ENCODE assay signal across 18 cellular contexts in genomic region chr9:116112236-116112635, GRCh38. TPM values are rescaled to one million over a fixed set of nuclear protein-coding genes. Genes with fewer than 3 reads are reported as not detected.
DNase-seq lines count a peak whose midpoint lies in the region; ATAC-seq, FAIRE-seq and TF ChIP-seq lines count a peak whose summit lies in the region.
"Had no signal": no experiment of that assay in that cellular context is flagged by ENCODE, and none has a peak within 500 bp of the region (broad histone marks: within the 10 kb centered on the region; RNA-seq: fewer than 3 reads in every experiment).

No MANE protein-coding gene starts in this region.

- H3K27ac ChIP-seq in MM.1S (ENCODE audit: low read length), result no peak overlapping the region
- H3K27ac ChIP-seq in osteoblast (ENCODE audit: low read depth, low read length), result no peak overlapping the region
- H3K27ac ChIP-seq: esophagus squamous epithelium, prostate gland, thyroid gland had no signal

- H3K9me3 ChIP-seq in MM.1S (replicated peaks; ENCODE audit: insufficient read depth, low read length) (no peaks in the 10 kb centered on the region), osteoblast (ENCODE audit: low read depth, low read length) (no peaks in the 10 kb centered on the region)
- H3K9me3 ChIP-seq: esophagus squamous epithelium, prostate gland, thyroid gland had no signal

- no peak for FAIRE-seq in GM12892 (lab: Jason Lieb, UNC)

- H3K9ac ChIP-seq in MM.1S (ENCODE audit: low read length), result no peak overlapping the region

- no peaks in the 10 kb centered on the region for H3K36me3 Mint-ChIP-seq in endothelial cell (ENCODE audit: low read depth, unreplicated experiment)
- H3K36me3 Mint-ChIP-seq: activated CD8-positive, alpha-beta memory T cell treated with anti-CD3 and anti-CD28 coated beads, Interleukin-2, amount 10 ng/mL, durations not matched to agents 7 days and 5 days had no signal

- H2AFZ ChIP-seq in MM.1S (ENCODE audit: low read length) (no peak overlapping the region), osteoblast (ENCODE audit: low read length) (no peak overlapping the region)

- H3K36me3 ChIP-seq in MM.1S (replicated peaks; ENCODE audit: insufficient read depth, low read length) (no peaks in the 10 kb centered on the region), osteoblast (ENCODE audit: insufficient read depth, low read length) (no peaks in the 10 kb centered on the region)
- H3K36me3 ChIP-seq: esophagus squamous epithelium, prostate gland, thyroid gland had no signal

- H3K27ac Mint-ChIP-seq in endothelial cell (ENCODE audit: unreplicated experiment), result no peak overlapping the region
- H3K27ac Mint-ChIP-seq: activated CD8-positive, alpha-beta memory T cell treated with anti-CD3 and anti-CD28 coated beads, Interleukin-2, amount 10 ng/mL, durations not matched to agents 7 days and 5 days; T-helper 2 cell treated with Interferon-gamma antibody and Interleukin-4, amounts not matched to agents 5 μg/mL and 100 μg/mL, for 36 hours had no signal

- H3K79me2 ChIP-seq in MM.1S (ENCODE audit: low read length), result no peaks in the 10 kb centered on the region
- H3K79me2 ChIP-seq in osteoblast (ENCODE audit: insufficient read depth, low read length), result no peaks in the 10 kb centered on the region

- H3K27me3 ChIP-seq in MM.1S (replicated peaks; ENCODE audit: insufficient read depth, low read length) (no peaks in the 10 kb centered on the region), osteoblast (ENCODE audit: insufficient read depth, low read length) (no peaks in the 10 kb centered on the region)
- H3K27me3 ChIP-seq: esophagus squamous epithelium, thyroid gland had no signal

- H3F3A ChIP-seq in MM.1S (ENCODE audit: insufficient read depth, low read length), result no peaks in the 10 kb centered on the region

- no peaks in the 10 kb centered on the region for H3K4me1 Mint-ChIP-seq in endothelial cell (ENCODE audit: unreplicated experiment)
- H3K4me1 Mint-ChIP-seq: activated CD8-positive, alpha-beta memory T cell treated with anti-CD3 and anti-CD28 coated beads, Interleukin-2, amount 10 ng/mL, durations not matched to agents 7 days and 5 days had no signal

- peak; percentile 29 for DNase-seq in DMS 273 (lab: John Stamatoyannopoulos, UW; ENCODE audit: unreplicated experiment)
- no peak for DNase-seq in DMS 273 treated with DMSO at 0.1 percent for 48 hours (lab: John Stamatoyannopoulos, UW)
- no peak for DNase-seq in MM.1S
- no peak for DNase-seq in endothelial cell (ENCODE audit: low spot score)
- peak; percentile 10 for DNase-seq in osteoblast (ENCODE audit: insufficient read length, low spot score, missing footprints)
- no peak for DNase-seq in GM12892 (ENCODE audit: insufficient read length)
- DNase-seq in SK-N-DZ (ENCODE audit: low spot score), result no peak
- DNase-seq: 8988T; activated CD8-positive, alpha-beta memory T cell treated with anti-CD3 and anti-CD28 coated beads, Interleukin-2, amount 10 ng/mL, durations not matched to agents 7 days and 5 days; amniotic stem cell; esophagus squamous epithelium; left ventricle myocardium superior; MV-4-11; NK-92 treated with Interleukin-12 subunit alpha and Interleukin-12 subunit beta, amount 100 ng/mL, for 24 hours; thyroid gland had no signal

- TF ChIP-seq CTCF in MM.1S (IDR thresholded peaks at IDR 0.05; ENCODE audit: low read length) (peak; percentile 19), endothelial cell (IDR thresholded peaks at IDR 0.05; ENCODE audit: unreplicated experiment) (peak; percentile 45), osteoblast (IDR thresholded peaks at IDR 0.05; ENCODE audit: extremely low read depth, low read depth, low read length) (peak; percentile 44)

- no peaks in the 10 kb centered on the region for H3K9me2 ChIP-seq in MM.1S (replicated peaks; ENCODE audit: insufficient read depth, low read length)

- no peaks in the 10 kb centered on the region for H3K27me3 Mint-ChIP-seq in endothelial cell (ENCODE audit: unreplicated experiment)
- H3K27me3 Mint-ChIP-seq: activated CD8-positive, alpha-beta memory T cell treated with anti-CD3 and anti-CD28 coated beads, Interleukin-2, amount 10 ng/mL, durations not matched to agents 7 days and 5 days had no signal

- no peak for TF ChIP-seq POLR2A in GM12892 (IDR thresholded peaks at IDR 0.05; ENCODE audit: low read depth, low read length)

- no peak overlapping the region for H3K4me3 ChIP-seq in MM.1S (ENCODE audit: low read length)
- H3K4me3 ChIP-seq in osteoblast (ENCODE audit: insufficient read depth, low read length), result no peak overlapping the region
- H3K4me3 ChIP-seq: esophagus squamous epithelium, prostate gland, thyroid gland had no signal

- no peak for ATAC-seq in HG02678 (IDR thresholded peaks at IDR 0.05; ENCODE audit: unreplicated experiment)
- ATAC-seq: activated CD8-positive, alpha-beta memory T cell treated with anti-CD3 and anti-CD28 coated beads, Interleukin-2, amount 10 ng/mL, durations not matched to agents 7 days and 5 days; left ventricle myocardium superior had no signal

- no peak overlapping the region for H3K4me2 ChIP-seq in MM.1S (ENCODE audit: low read depth, low read length)
- H3K4me2 ChIP-seq in osteoblast (ENCODE audit: insufficient read depth, low read length), result no peak overlapping the region

- no peaks in the 10 kb centered on the region for H3K9me3 Mint-ChIP-seq in endothelial cell (ENCODE audit: unreplicated experiment)
- H3K9me3 Mint-ChIP-seq: T-helper 2 cell treated with Interferon-gamma antibody and Interleukin-4, amounts not matched to agents 5 μg/mL and 100 μg/mL, for 36 hours had no signal

- H3K4me1 ChIP-seq in MM.1S (ENCODE audit: low read length) (no peaks in the 10 kb centered on the region), osteoblast (ENCODE audit: insufficient read depth, low read length) (peaks cover 10% of the 10 kb centered on the region)
- H3K4me1 ChIP-seq: esophagus squamous epithelium, prostate gland, thyroid gland had no signal

- H3K4me3 Mint-ChIP-seq in endothelial cell (ENCODE audit: unreplicated experiment), result no peak overlapping the region
- H3K4me3 Mint-ChIP-seq: activated CD8-positive, alpha-beta memory T cell treated with anti-CD3 and anti-CD28 coated beads, Interleukin-2, amount 10 ng/mL, durations not matched to agents 7 days and 5 days; T-helper 2 cell treated with Interferon-gamma antibody and Interleukin-4, amounts not matched to agents 5 μg/mL and 100 μg/mL, for 36 hours had no signal

- no peaks in the 10 kb centered on the region for H4K20me1 ChIP-seq in MM.1S (ENCODE audit: insufficient read depth, low read length)
- H4K20me1 ChIP-seq in osteoblast (ENCODE audit: insufficient read depth, low read length), result no peaks in the 10 kb centered on the region

RNA-seq across cellular contexts. Expression of gene PAPPA, which starts 41.4 kb away (rescaled TPM):
- total RNA-seq in endothelial cell (ENCODE audit: unreplicated experiment) (1.4 TPM), osteoblast (56.5 and 86.9 TPM in 2 replicates)
- 0.13 TPM for polyA plus RNA-seq in GM12892 (2012; ENCODE audit: missing spikeins)
- not detected in 2 replicates for polyA plus RNA-seq in SK-N-DZ (2014; cell fraction: cytosol; rRNA removed)
- not detected in 2 replicates for polyA plus RNA-seq in SK-N-DZ (2014; cell fraction: nucleus; rRNA removed)
- total RNA-seq: activated CD8-positive, alpha-beta memory T cell treated with anti-CD3 and anti-CD28 coated beads, Interleukin-2, amount 10 ng/mL, durations not matched to agents 7 days and 5 days had no signal

Comparison
In these comparisons a context has a peak if more than half of its experiments do, and no peak if none do; other contexts are left out.
1. DNase-seq: peak in DMS 273 (single experiment) and osteoblast (single experiment); none in DMS 273 treated with DMSO at 0.1 percent for 48 hours (single experiment), MM.1S (single experiment), endothelial cell (single experiment), GM12892 (single experiment) and SK-N-DZ (single experiment).
2. RNA of gene PAPPA, which starts 41.4 kb away (total RNA-seq): 56.5 to 86.9 TPM in osteoblast; 1.4 TPM in endothelial cell (single experiment); every median in the first group is over 10 times any median in the second.
3. Peak in every context shown above with its lines, with median percentiles within 50 percentile points of each other: CTCF ChIP-seq.